8 cellular contexts compared by ENCODE assay signal in the genomic region with DNA sequence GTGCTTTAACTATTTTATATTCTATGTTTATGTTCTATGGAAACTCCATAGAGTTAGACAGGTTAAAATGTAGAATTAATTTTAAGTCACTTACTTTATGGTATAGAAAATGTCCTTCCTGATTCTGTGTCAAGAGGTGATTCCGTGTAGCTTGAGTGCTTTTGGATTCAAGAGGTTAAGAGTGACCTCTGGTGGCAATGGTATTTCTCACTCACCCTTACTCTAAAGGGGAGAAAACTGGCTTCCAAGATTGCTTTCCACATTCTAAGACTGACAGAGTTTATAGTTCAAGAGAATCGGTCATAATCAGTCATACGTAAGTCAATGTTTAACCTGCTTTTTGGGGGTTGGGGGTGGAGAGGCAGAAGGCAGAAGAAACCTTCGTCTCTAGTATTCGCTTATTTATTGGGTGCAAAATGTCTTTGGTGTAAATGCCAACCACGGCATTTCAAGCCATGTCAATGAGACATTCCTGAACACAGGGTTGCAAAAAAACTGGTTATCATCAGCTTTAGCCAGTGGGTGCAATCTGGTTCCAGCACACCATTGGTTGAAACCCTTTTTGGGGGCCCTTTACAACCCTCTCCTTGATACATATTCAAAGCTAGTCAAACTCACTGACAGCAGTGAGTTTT.
DNase-seq lines count a peak whose midpoint lies in the region; ATAC-seq, FAIRE-seq and TF ChIP-seq lines count a peak whose summit lies in the region.

No MANE protein-coding gene starts in this region.

- ATAC-seq in GM19043 (IDR thresholded peaks at IDR 0.05; ENCODE audit: low read depth, unreplicated experiment) (peak; percentile 72), HG03558 (IDR thresholded peaks at IDR 0.05; ENCODE audit: extremely low read depth, unreplicated experiment) (peak; percentile 59)

- peak; percentile 44 for FAIRE-seq in endothelial cell of umbilical vein (lab: Jason Lieb, UNC)

- H3K4me3 Mint-ChIP-seq in glutamatergic neuron (ENCODE audit: unreplicated experiment) = no peak overlapping the region
- H3K4me3 Mint-ChIP-seq in activated CD4-positive, alpha-beta T cell treated with anti-CD3 and anti-CD28 coated beads, Interleukin-2, amount 10 ng/mL, durations not matched to agents 7 days and 5 days = no peak overlapping the region

- H3K27ac ChIP-seq in OCI-LY1 (ENCODE audit: low read depth, low read length, poor library complexity, severe bottlenecking) (no peak overlapping the region), endothelial cell of umbilical vein (ENCODE audit: insufficient read depth, low read depth, low read length) (no peak overlapping the region)

- no peaks in the 10 kb centered on the region for H3K4me1 ChIP-seq in OCI-LY1 (ENCODE audit: insufficient read depth, low read length, severe bottlenecking)
- H3K4me1 ChIP-seq in endothelial cell of umbilical vein (ENCODE audit: control insufficient read depth, extremely low read depth, insufficient read depth, low read length) = no peaks in the 10 kb centered on the region

- H3K36me3 ChIP-seq in OCI-LY1 (ENCODE audit: insufficient read depth, low read length) = no peaks in the 10 kb centered on the region
- no peaks in the 10 kb centered on the region for H3K36me3 ChIP-seq in endothelial cell of umbilical vein (ENCODE audit: control insufficient read depth in 2 of 2, extremely low read depth in 1 of 2, insufficient read depth in 2 of 2, low read length in 2 of 2)

- CTCF ChIA-PET in endothelial cell of umbilical vein (lab: Charles Lee) = interaction anchor here (0.6 to 6.6 kb wide), 13 partner anchors 19 to 381 kb away, joined by 3 to 90 read pairs (median 5); a partner anchor contains a TSS
- CTCF ChIA-PET in activated CD4-positive, alpha-beta T cell treated with anti-CD3 and anti-CD28 coated beads, Interleukin-2, amount 10 ng/mL, durations not matched to agents 7 days and 5 days (lab: Charles Lee) = no interaction called here

- no peaks in the 10 kb centered on the region for H4K20me1 ChIP-seq in OCI-LY1 (ENCODE audit: insufficient read depth, low read length)
- no peaks in the 10 kb centered on the region for H4K20me1 ChIP-seq in endothelial cell of umbilical vein (replicated peaks; ENCODE audit: control insufficient read depth, extremely low read depth, insufficient read depth, low read length)

- intact Hi-C loops in endothelial cell of umbilical vein (cut with micrococcal nuclease) = loop anchor here (1.0 to 10.0 kb wide), 3 partner anchors 114 to 378 kb away; no protein-coding TSS in a partner anchor

- H3K27ac Mint-ChIP-seq in glutamatergic neuron (ENCODE audit: unreplicated experiment) = no peak overlapping the region
- H3K27ac Mint-ChIP-seq in activated CD4-positive, alpha-beta T cell treated with anti-CD3 and anti-CD28 coated beads, Interleukin-2, amount 10 ng/mL, durations not matched to agents 7 days and 5 days = no peak overlapping the region

- H2AFZ ChIP-seq in OCI-LY1 (ENCODE audit: low read length) = no peak overlapping the region
- no peak overlapping the region for H2AFZ ChIP-seq in endothelial cell of umbilical vein (ENCODE audit: low read depth, low read length)

- H3K4me2 ChIP-seq in OCI-LY1 (ENCODE audit: low read length) (no peak overlapping the region), endothelial cell of umbilical vein (ENCODE audit: insufficient read depth, low read length) (no peak overlapping the region)

- H3K9ac ChIP-seq in OCI-LY1 (ENCODE audit: low read length) (no peak overlapping the region), endothelial cell of umbilical vein (replicated peaks; ENCODE audit: extremely low read depth, insufficient read depth, low read length) (no peak overlapping the region)

- POLR2A ChIA-PET in endothelial cell of umbilical vein (lab: Charles Lee) = no interaction called here
- POLR2A ChIA-PET in activated CD4-positive, alpha-beta T cell treated with anti-CD3 and anti-CD28 coated beads, Interleukin-2, amount 10 ng/mL, durations not matched to agents 7 days and 5 days (lab: Charles Lee) = no interaction called here

- H3K9me2 ChIP-seq in OCI-LY1 (ENCODE audit: low read depth, low read length) = no peaks in the 10 kb centered on the region

- TF ChIP-seq CTCF in OCI-LY1 (IDR thresholded peaks at IDR 0.05; ENCODE audit: low read length) (peak; percentile 59), endothelial cell of umbilical vein (IDR thresholded peaks at IDR 0.05; ENCODE audit: extremely low read depth in 1 of 2, insufficient read depth in 1 of 2, low read depth in 1 of 2, low read length in 2 of 2) (peak; percentile 20 to 27), glutamatergic neuron (IDR thresholded peaks at IDR 0.05; ENCODE audit: partially characterized antibody, unreplicated experiment) (no peak)

- no peaks in the 10 kb centered on the region for H3K9me1 ChIP-seq in endothelial cell of umbilical vein (replicated peaks; ENCODE audit: control insufficient read depth, extremely low read depth, insufficient read depth, low read length)

- dilution Hi-C loops in endothelial cell of umbilical vein (cut with MboI; ENCODE audit: extremely low pct_ligation_motif_present, low sequenced_read_pairs) = no loop called here

- no peaks in the 10 kb centered on the region for H3F3A ChIP-seq in OCI-LY1 (ENCODE audit: insufficient read depth, low read length)

- H3K4me1 Mint-ChIP-seq in glutamatergic neuron (ENCODE audit: low read depth, unreplicated experiment) = peaks cover 6% of the 10 kb centered on the region
- peaks cover 7% of the 10 kb centered on the region for H3K4me1 Mint-ChIP-seq in activated CD4-positive, alpha-beta T cell treated with anti-CD3 and anti-CD28 coated beads, Interleukin-2, amount 10 ng/mL, durations not matched to agents 7 days and 5 days

- no peaks in the 10 kb centered on the region for H3K9me3 Mint-ChIP-seq in glutamatergic neuron (ENCODE audit: unreplicated experiment)
- no peaks in the 10 kb centered on the region for H3K9me3 Mint-ChIP-seq in activated CD4-positive, alpha-beta T cell treated with anti-CD3 and anti-CD28 coated beads, Interleukin-2, amount 10 ng/mL, durations not matched to agents 7 days and 5 days

- BruUV-seq in endothelial cell of umbilical vein (replicated peaks; lab: Mats Ljungman, UMichigan) = no TSS peak

- H3K9me3 ChIP-seq in OCI-LY1 (ENCODE audit: low read length) (no peaks in the 10 kb centered on the region), endothelial cell of umbilical vein (replicated peaks; ENCODE audit: control insufficient read depth, insufficient read depth, low read length) (no peaks in the 10 kb centered on the region)

- no peak for TF ChIP-seq POLR2A in endothelial cell of umbilical vein (IDR thresholded peaks at IDR 0.05; ENCODE audit: low read depth, low read length)

- H3K4me3 ChIP-seq in OCI-LY1 (ENCODE audit: low read depth, low read length, poor library complexity, severe bottlenecking) = no peak overlapping the region
- H3K4me3 ChIP-seq in endothelial cell of umbilical vein (replicated peaks in 1 of 3; ENCODE audit: insufficient read depth in 1 of 3, low read depth in 1 of 3, low read length in 3 of 3) = no peak overlapping the region

- H3K27me3 ChIP-seq in OCI-LY1 (ENCODE audit: insufficient read depth, low read length) (no peaks in the 10 kb centered on the region), endothelial cell of umbilical vein (ENCODE audit: control insufficient read depth in 2 of 2, insufficient read depth in 2 of 2, low read length in 2 of 2) (no peaks in the 10 kb centered on the region)

- H3K36me3 Mint-ChIP-seq in glutamatergic neuron (ENCODE audit: unreplicated experiment) = no peaks in the 10 kb centered on the region
- no peaks in the 10 kb centered on the region for H3K36me3 Mint-ChIP-seq in activated CD4-positive, alpha-beta T cell treated with anti-CD3 and anti-CD28 coated beads, Interleukin-2, amount 10 ng/mL, durations not matched to agents 7 days and 5 days (ENCODE audit: low read depth)

- H3K79me2 ChIP-seq in OCI-LY1 (ENCODE audit: insufficient read depth, low read length) = no peaks in the 10 kb centered on the region
- H3K79me2 ChIP-seq in endothelial cell of umbilical vein (ENCODE audit: control insufficient read depth, insufficient read depth, low read length) = no peaks in the 10 kb centered on the region

- DNase-seq in CD1c-positive myeloid dendritic cell (ENCODE audit: extremely low spot score) (peak; percentile 30), endothelial cell of umbilical vein (ENCODE audit: low read depth, low spot score) (peak; percentile 34), myocyte (ENCODE audit: low read depth) (peak; percentile 79), glutamatergic neuron (no peak)
- DNase-seq in activated CD4-positive, alpha-beta T cell treated with anti-CD3 and anti-CD28 coated beads, Interleukin-2, amount 10 ng/mL, durations not matched to agents 7 days and 5 days = no peak

- peaks cover 2% of the 10 kb centered on the region for H3K27me3 Mint-ChIP-seq in glutamatergic neuron (ENCODE audit: unreplicated experiment)
- H3K27me3 Mint-ChIP-seq in activated CD4-positive, alpha-beta T cell treated with anti-CD3 and anti-CD28 coated beads, Interleukin-2, amount 10 ng/mL, durations not matched to agents 7 days and 5 days = no peaks in the 10 kb centered on the region

TF ChIP-seq in endothelial cell of umbilical vein, 7 proteins besides CTCF, POLR2A, EP300 and RAD21:
- TF ChIP-seq MYC (IDR thresholded peaks at IDR 0.05; ENCODE audit: low read depth, low read length) (no peak), POLR2AphosphoS5 (IDR thresholded peaks at IDR 0.05; ENCODE audit: insufficient read depth, low read depth, low read length) (no peak), EZH2 (IDR thresholded peaks at IDR 0.05; ENCODE audit: borderline replicate concordance, low read depth, low read length, severe bottlenecking) (no peak), FOS (IDR thresholded peaks at IDR 0.05; ENCODE audit: borderline replicate concordance, insufficient read depth, low read length) (no peak), JUN (IDR thresholded peaks at IDR 0.05; ENCODE audit: borderline replicate concordance, insufficient read depth, insufficient read length, low read depth) (no peak), GATA2 (IDR thresholded peaks at IDR 0.05; ENCODE audit: insufficient read depth, insufficient read length, low read depth, low read length) (no peak)
- TF ChIP-seq, protein P1, sequence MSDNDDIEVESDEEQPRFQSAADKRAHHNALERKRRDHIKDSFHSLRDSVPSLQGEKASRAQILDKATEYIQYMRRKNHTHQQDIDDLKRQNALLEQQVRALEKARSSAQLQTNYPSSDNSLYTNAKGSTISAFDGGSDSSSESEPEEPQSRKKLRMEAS (IDR thresholded peaks at IDR 0.05; ENCODE audit: insufficient read depth, insufficient read length) = no peak

Comparison
In these comparisons a context has a peak if more than half of its experiments do, and no peak if none do; other contexts are left out.
1. DNase-seq: peak in CD1c-positive myeloid dendritic cell (single experiment), endothelial cell of umbilical vein (single experiment) and myocyte (single experiment); none in glutamatergic neuron (single experiment) and activated CD4-positive, alpha-beta T cell treated with anti-CD3 and anti-CD28 coated beads, Interleukin-2, amount 10 ng/mL, durations not matched to agents 7 days and 5 days (single experiment).